Comparison of ENCODE assay signal across 8 cellular contexts in genomic region chr11:75351541-75352416, GRCh38. TPM values are rescaled to one million over a fixed set of nuclear protein-coding genes. Genes with fewer than 3 reads are reported as not detected.
DNase-seq lines count a peak whose midpoint lies in the region; ATAC-seq and TF ChIP-seq lines count a peak whose summit lies in the region.

ARRB1 (minus strand) TSS chr11:75351661; CDS start chr11:75351607, 54 bp downstream.

- ATAC-seq in left colon: peak; percentile 77

- H3K9me3 Mint-ChIP-seq in chondrocyte (ENCODE audit: low read depth): no peaks in the 10 kb centered on the region

- intact Hi-C loops in left colon (cut with DNase I, micrococcal nuclease): no loop called here

- no peaks in the 10 kb centered on the region for H3K27me3 Mint-ChIP-seq in chondrocyte (ENCODE audit: low read depth)

- no peaks in the 10 kb centered on the region for H3K36me3 Mint-ChIP-seq in chondrocyte (ENCODE audit: low read depth)

- DNase-seq in DMS153 treated with DMSO at 0.1 percent for 48 hours (lab: John Stamatoyannopoulos, UW; ENCODE audit: unreplicated experiment) (peak; percentile 4), chondrocyte (ENCODE audit: low spot score) (no peak), left colon (peak; percentile 75 to 83), cortex of kidney (lab: John Stamatoyannopoulos, UW) (no peak), EL (no peak)
- peak; percentile 21 for DNase-seq in activated CD4-positive, CD25-positive, alpha-beta regulatory T cell treated with anti-CD3 and anti-CD28 coated beads, Interleukin-2, amount 50 U/mL, for 16 hours (ENCODE audit: low read depth, low spot score)
- DNase-seq in stimulated activated CD4-positive, alpha-beta T cell treated with anti-CD3 and anti-CD28 coated beads, Interleukin-1b, Interleukin-23, amount 100 ng/mL, for 24 hours (ENCODE audit: low read depth in 4 of 4, low spot score in 1 of 4): peak in 3 of 4 experiments; percentile 23 to 27 (median 25)

- peaks cover 50% of the 10 kb centered on the region for H3K4me1 Mint-ChIP-seq in chondrocyte (ENCODE audit: low read depth)

- peak within 1 kb of the TSS; percentile 77 for H3K4me3 Mint-ChIP-seq in chondrocyte (ENCODE audit: unreplicated experiment)

- H3K27ac ChIP-seq in KOPT-K1 (ENCODE audit: low read depth, low read length, poor library complexity, severe bottlenecking): peak within 1 kb of the TSS; percentile 77

- no peaks in the 10 kb centered on the region for H3K36me3 ChIP-seq in KOPT-K1 (ENCODE audit: insufficient read depth, low read length)

- no peak for TF ChIP-seq CTCF in chondrocyte (IDR thresholded peaks at IDR 0.05)

- no peaks in the 10 kb centered on the region for H3K9me3 ChIP-seq in KOPT-K1 (ENCODE audit: insufficient read depth, low read length, poor library complexity, severe bottlenecking)

- H3K27ac Mint-ChIP-seq in chondrocyte (ENCODE audit: unreplicated experiment): peak within 1 kb of the TSS; percentile 74

RNA-seq across cellular contexts. Expression of gene ARRB1, which starts in this region (rescaled TPM):
- 14.4 to 19.1 TPM (median 16.6 TPM) in 3 replicates for total RNA-seq in chondrocyte
- 10 to 100 TPM; 80.5 to 95.4 TPM for total RNA-seq in left colon

Comparison
In these comparisons a context has a peak if more than half of its experiments do, and no peak if none do; other contexts are left out.
1. DNase-seq: peak in DMS153 treated with DMSO at 0.1 percent for 48 hours (single experiment), activated CD4-positive, CD25-positive, alpha-beta regulatory T cell treated with anti-CD3 and anti-CD28 coated beads, Interleukin-2, amount 50 U/mL, for 16 hours (single experiment), left colon (2 of 2) and stimulated activated CD4-positive, alpha-beta T cell treated with anti-CD3 and anti-CD28 coated beads, Interleukin-1b, Interleukin-23, amount 100 ng/mL, for 24 hours (3 of 4); none in chondrocyte (single experiment), cortex of kidney (single experiment) and EL (single experiment).